ENCODE assay signal across 23 cellular contexts in genomic region chr7:4383584-4383983, GRCh38.
DNase-seq lines count a peak whose midpoint lies in the region; ATAC-seq and FAIRE-seq lines count a peak whose summit lies in the region.
"Had no signal": no experiment of that assay in that cellular context is flagged by ENCODE, and none has a peak within 500 bp of the region (broad histone marks: within the 10 kb centered on the region; RNA-seq: fewer than 3 reads in every experiment).

No MANE protein-coding gene starts in this region.

- H3K36me3 Mint-ChIP-seq in T-cell, result no peaks in the 10 kb centered on the region
- H3K36me3 Mint-ChIP-seq: CD14-positive monocyte; CD4-positive, CD25-positive, alpha-beta regulatory T cell; CD8-positive, alpha-beta T cell had no signal

- no peak overlapping the region for H3K4me3 Mint-ChIP-seq in T-cell
- H3K4me3 Mint-ChIP-seq: CD14-positive monocyte; CD4-positive, CD25-positive, alpha-beta regulatory T cell; CD8-positive, alpha-beta T cell had no signal

- FAIRE-seq in urothelium cell line (lab: Jason Lieb, UNC), result peak; percentile 81
- FAIRE-seq in frontal cortex (lab: Jason Lieb, UNC), result no peak
- FAIRE-seq: A204.1, D721Med, G401.6, GM12891, GM19239 had no signal

- H3K27me3 Mint-ChIP-seq in T-cell, result peaks cover 1 to 8% of the 10 kb centered on the region in 2 donors
- H3K27me3 Mint-ChIP-seq: CD4-positive, CD25-positive, alpha-beta regulatory T cell had no signal

- POLR2A ChIA-PET in T-cell (lab: Charles Lee), result no interaction called here

- CTCF ChIA-PET in T-cell (lab: Charles Lee), result no interaction called here

- no peak overlapping the region for H3K27ac Mint-ChIP-seq in T-cell
- H3K27ac Mint-ChIP-seq: CD14-positive monocyte; CD4-positive, CD25-positive, alpha-beta regulatory T cell; CD8-positive, alpha-beta T cell had no signal

- no peak for ATAC-seq in T-cell (replicated peaks in 1 of 4)
- ATAC-seq in HG03135 (IDR thresholded peaks at IDR 0.05; ENCODE audit: unreplicated experiment), result no peak
- ATAC-seq: CD8-positive, alpha-beta T cell had no signal

- no peaks in the 10 kb centered on the region for H3K4me1 Mint-ChIP-seq in T-cell
- H3K4me1 Mint-ChIP-seq: CD14-positive monocyte; CD4-positive, CD25-positive, alpha-beta regulatory T cell had no signal

- H3K9me3 Mint-ChIP-seq in T-cell, result peaks cover 6 to 8% (median 7%) of the 10 kb centered on the region in 3 donors

- DNase-seq in islet precursor cell (peak; percentile 34), retina (peak; percentile 6), urothelium cell line (ENCODE audit: low spot score) (no peak), T-cell (no peak), NAMALWA (ENCODE audit: low spot score) (no peak), frontal cortex (ENCODE audit: low spot score in 2 of 2) (no peak)
- DNase-seq: 8988T; ACHN; BE2C; C1 segment of cervical spinal cord; Caco-2; Calu3; CD4-positive, CD25-positive, alpha-beta regulatory T cell; CD8-positive, alpha-beta T cell; DMS79 treated with DMSO at 0.1 percent for 48 hours; GF-D8 had no signal

Comparison
In these comparisons a context has a peak if more than half of its experiments do, and no peak if none do; other contexts are left out.
1. DNase-seq: peak in islet precursor cell (single experiment) and retina (single experiment); none in urothelium cell line (single experiment), T-cell (0 of 34), NAMALWA (single experiment) and frontal cortex (0 of 2).